ENCODE assay signal across 8 cellular contexts in genomic region chr4:84258905-84259830, GRCh38.
DNase-seq lines count a peak whose midpoint lies in the region; ATAC-seq, FAIRE-seq and TF ChIP-seq lines count a peak whose summit lies in the region.

No MANE protein-coding gene starts in this region.

- DNase-seq in cardiac muscle cell (ENCODE audit: low read depth in 1 of 2, low spot score in 1 of 2) (peak in 1 of 2 donors; percentile 21), right atrium auricular region (ENCODE audit: low spot score) (no peak), NB4 (ENCODE audit: low read depth) (peak; percentile 40), H1 (ENCODE audit: low read depth in 1 of 2, low spot score in 2 of 2) (peak in 1 of 2 experiments; percentile 50), smooth muscle cell (lab: John Stamatoyannopoulos, UW; ENCODE audit: unreplicated experiment) (no peak), NCI-H146 (lab: John Stamatoyannopoulos, UW) (no peak)
- no peak for DNase-seq in stimulated activated CD8-positive, alpha-beta memory T cell treated with anti-CD3 and anti-CD28 coated beads, Interleukin-4, amount 100 ng/mL, for 48 hours

- CTCF ChIA-PET in H1 (lab: Charles Lee; ENCODE audit: partially characterized antibody), result interaction anchor here (0.6 to 2.2 kb wide), 28 partner anchors 8 to 615 kb away, joined by 3 to 11 read pairs (median 4); no protein-coding TSS in a partner anchor

- no peak overlapping the region for H2BK12ac ChIP-seq in H1 (ENCODE audit: low read depth, low read length)

- H3K27me3 ChIP-seq in cardiac muscle cell (no peaks in the 10 kb centered on the region), right atrium auricular region (no peaks in the 10 kb centered on the region), H1 (replicated peaks in 1 of 4; ENCODE audit: control insufficient read depth in 3 of 4, extremely low read depth in 1 of 4, insufficient read depth in 3 of 4, low read length in 3 of 4) (no peaks in the 10 kb centered on the region), smooth muscle cell (ENCODE audit: low read depth) (no peaks in the 10 kb centered on the region)

- no peak overlapping the region for H3K9ac ChIP-seq in H1 (replicated peaks in 1 of 4; ENCODE audit: extremely low read depth in 1 of 4, low read depth in 3 of 4, low read length in 3 of 4)
- no peak overlapping the region for H3K9ac ChIP-seq in smooth muscle cell (ENCODE audit: low read depth)

- H4K20me1 ChIP-seq in H1 (replicated peaks in 1 of 2; ENCODE audit: control insufficient read depth in 1 of 2, insufficient read depth in 2 of 2, low read length in 2 of 2), result no peaks in the 10 kb centered on the region
- H4K20me1 ChIP-seq in smooth muscle cell (ENCODE audit: low read depth), result no peaks in the 10 kb centered on the region

- TF ChIP-seq POLR2A in NB4 (IDR thresholded peaks at IDR 0.05; ENCODE audit: extremely low read depth, insufficient read length), result no peak
- TF ChIP-seq POLR2A in H1 (IDR thresholded peaks at IDR 0.05; ENCODE audit: control extremely low read depth in 1 of 2, low read depth in 2 of 2, low read length in 2 of 2), result no peak

- TF ChIP-seq EP300 in H1 (IDR thresholded peaks at IDR 0.05; ENCODE audit: borderline replicate concordance in 1 of 2, low read depth in 2 of 2, low read length in 2 of 2), result no peak

- no peak overlapping the region for H2BK20ac ChIP-seq in H1 (ENCODE audit: low read length)

- 73% methylated on average over 2 of the region's 2 CpGs; no CpG with 5 or more reads in 1 of the 2 experiments for WGBS in H1 (ENCODE audit: extremely low coverage in 1 of 2, insufficient coverage in 1 of 2, insufficient read length in 1 of 2, insufficient replicate concordance in 2 of 2, low coverage in 1 of 2, low lambda C conversion rate in 2 of 2, missing lambda C conversion rate in 1 of 2), 2 experiments
- WGBS in smooth muscle cell (ENCODE audit: low lambda C conversion rate), result 47% methylated on average over 2 of the region's 2 CpGs

- peak overlapping the region; percentile 75; the same call in 1 of the 2 replicates for H3K18ac ChIP-seq in H1 (ENCODE audit: extremely low read depth, low read length)

- no peaks in the 10 kb centered on the region for H3K79me1 ChIP-seq in H1 (ENCODE audit: low read depth, low read length)

- H3K4me3 ChIP-seq in cardiac muscle cell (no peak overlapping the region), right atrium auricular region (no peak overlapping the region), NB4 (ENCODE audit: low read depth, low read length) (no peak overlapping the region), H1 (ENCODE audit: extremely low read depth in 1 of 4, insufficient read depth in 2 of 4, low read depth in 3 of 4, low read length in 4 of 4) (no peak overlapping the region), smooth muscle cell (no peak overlapping the region)

- no peak overlapping the region for H3K27ac ChIP-seq in cardiac muscle cell
- no peak overlapping the region for H3K27ac ChIP-seq in right atrium auricular region
- no peak overlapping the region for H3K27ac ChIP-seq in H1 (ENCODE audit: low read depth, low read length)
- no peak overlapping the region for H3K27ac ChIP-seq in smooth muscle cell (ENCODE audit: low read depth)

- H3K79me2 ChIP-seq in H1 (ENCODE audit: control insufficient read depth in 1 of 2, insufficient read depth in 2 of 2, low read length in 2 of 2) (no peaks in the 10 kb centered on the region), smooth muscle cell (ENCODE audit: low read depth) (no peaks in the 10 kb centered on the region)

- H4K5ac ChIP-seq in H1 (ENCODE audit: insufficient read length, low read depth, low read length), result no peak overlapping the region

- H4K8ac ChIP-seq in H1 (ENCODE audit: extremely low read depth, insufficient read depth, low read length), result no peak overlapping the region

- H4K91ac ChIP-seq in H1 (replicated peaks; ENCODE audit: insufficient read length, low read length), result peak overlapping the region; percentile 63

- H3K9me3 ChIP-seq in cardiac muscle cell (ENCODE audit: low read depth), result no peaks in the 10 kb centered on the region
- peaks cover 0 to 28% of the 10 kb centered on the region in 2 donors for H3K9me3 ChIP-seq in right atrium auricular region
- H3K9me3 ChIP-seq in H1 (ENCODE audit: insufficient read depth in 2 of 2, low read depth in 1 of 2, low read length in 1 of 2), result no peaks in the 10 kb centered on the region
- H3K9me3 ChIP-seq in smooth muscle cell (replicated peaks; ENCODE audit: low read depth), result peaks cover 7% of the 10 kb centered on the region

- H2AFZ ChIP-seq in H1 (ENCODE audit: low read length) (peak overlapping the region; percentile 54; the same call in 1 of the 2 replicates), smooth muscle cell (ENCODE audit: low read depth) (no peak overlapping the region)

- FAIRE-seq in H1 (lab: Jason Lieb, UNC), result peak; percentile 90

- H3K36me3 ChIP-seq in cardiac muscle cell (no peaks in the 10 kb centered on the region), right atrium auricular region (no peaks in the 10 kb centered on the region), H1 (ENCODE audit: control insufficient read depth in 2 of 4, insufficient read depth in 4 of 4, low read length in 3 of 4) (no peaks in the 10 kb centered on the region), smooth muscle cell (ENCODE audit: low read depth) (no peaks in the 10 kb centered on the region)

- no peak overlapping the region for H3K4ac ChIP-seq in H1 (replicated peaks; ENCODE audit: insufficient read length, low read depth, low read length)

- H3K56ac ChIP-seq in H1 (replicated peaks; ENCODE audit: insufficient read length, low read depth, low read length), result no peak overlapping the region

- no peak overlapping the region for H2BK120ac ChIP-seq in H1 (replicated peaks; ENCODE audit: low read depth, low read length)

- TF ChIP-seq CTCF in cardiac muscle cell (IDR thresholded peaks at IDR 0.05; ENCODE audit: low read depth, low read length) (peak; percentile 53), right atrium auricular region (IDR thresholded peaks at IDR 0.05) (peak in 1 of 2 donors; percentile 31), NB4 (IDR thresholded peaks at IDR 0.05; ENCODE audit: low read depth, low read length) (peak; percentile 65), H1 (IDR thresholded peaks at IDR 0.05; ENCODE audit: control extremely low read depth in 1 of 3, insufficient read depth in 1 of 3, low read depth in 1 of 3, low read length in 3 of 3) (peak in 2 of 3 experiments; percentile 79 to 83; a peak in 3 of 4 replicates), smooth muscle cell (IDR thresholded peaks at IDR 0.05; ENCODE audit: borderline replicate concordance, insufficient read depth, poor library complexity, severe bottlenecking) (peak; percentile 45)

- no peak overlapping the region for H2AK5ac ChIP-seq in H1 (ENCODE audit: low read depth, low read length)

- H3K23me2 ChIP-seq in H1 (ENCODE audit: low read depth, low read length), result 0 out of 2 replicates have a peak, but pooled peaks cover 1% of the 10 kb centered on the region

- H3K4me2 ChIP-seq in H1 (ENCODE audit: insufficient read depth in 1 of 2, low read depth in 2 of 2, low read length in 2 of 2) (no peak overlapping the region), smooth muscle cell (no peak overlapping the region)

- H3K4me1 ChIP-seq in cardiac muscle cell (ENCODE audit: low read depth) (no peaks in the 10 kb centered on the region), right atrium auricular region (no peaks in the 10 kb centered on the region), H1 (replicated peaks in 1 of 4; ENCODE audit: control insufficient read depth in 3 of 4, insufficient read depth in 4 of 4, low read length in 3 of 4) (no peaks in the 10 kb centered on the region; a peak in 1 of 7 replicates), smooth muscle cell (ENCODE audit: low read depth) (no peaks in the 10 kb centered on the region)

- H3K23ac ChIP-seq in H1 (ENCODE audit: insufficient read length), result no peak overlapping the region

- peak; percentile 84 to 90 for TF ChIP-seq RAD21 in H1 (IDR thresholded peaks at IDR 0.05 in 1 of 2, conservative IDR thresholded peaks at IDR 0.05 in 1 of 2; ENCODE audit: low read depth in 2 of 2, low read length in 2 of 2)

- no peak overlapping the region; the same call in 1 of the 2 replicates for H2BK5ac ChIP-seq in H1 (ENCODE audit: low read depth, low read length)

- H3K14ac ChIP-seq in H1 (ENCODE audit: insufficient read length), result no peak overlapping the region

- POLR2A ChIA-PET in H1 (lab: Charles Lee; ENCODE audit: partially characterized antibody), result no interaction called here

- no peak overlapping the region for H2BK15ac ChIP-seq in H1 (ENCODE audit: low read length)

- peak; percentile 65 for ATAC-seq in HG02571 (IDR thresholded peaks at IDR 0.05; ENCODE audit: unreplicated experiment)

- H3F3A ChIP-seq in smooth muscle cell (ENCODE audit: low read depth), result no peaks in the 10 kb centered on the region

TF ChIP-seq in H1, 55 proteins besides CTCF, POLR2A, EP300 and RAD21:
- TF ChIP-seq YY1 (IDR thresholded peaks at IDR 0.05; ENCODE audit: low read depth, low read length), result peak; percentile 79; the same call in 1 of the 2 replicates
- TF ChIP-seq JUND (IDR thresholded peaks at IDR 0.05; ENCODE audit: low read length), result 0 out of 2 replicates have a peak, but pooled peaks have one; percentile 32
- no peak for TF ChIP-seq POLR2AphosphoS5 (IDR thresholded peaks at IDR 0.05; ENCODE audit: low read depth, low read length)
- no peak for TF ChIP-seq RXRA (IDR thresholded peaks at IDR 0.05; ENCODE audit: insufficient read depth, low read depth, low read length)
- TF ChIP-seq TEAD4 (IDR thresholded peaks at IDR 0.05; ENCODE audit: low read depth, low read length), result peak; percentile 67
- no peak for TF ChIP-seq SP1 (IDR thresholded peaks at IDR 0.05; ENCODE audit: low read depth, low read length)
- 0 out of 2 replicates have a peak, but pooled peaks have one; percentile 27 for TF ChIP-seq CREB1 (IDR thresholded peaks at IDR 0.05)
